In genomic region chr2:27347641-27348040, GRCh38 we compare ENCODE assay signal across 26 cellular contexts.
"Had no signal": no experiment of that assay in that cellular context is flagged by ENCODE, and none has a peak within 500 bp of the region (broad histone marks: within the 10 kb centered on the region; RNA-seq: fewer than 3 reads in every experiment).

No MANE protein-coding gene starts in this region.

- H3K9ac ChIP-seq: neural progenitor cell had no signal

- H3K9me3 ChIP-seq: lower lobe of right lung, mucosa of descending colon, thyroid gland had no signal

- ATAC-seq: activated CD4-positive, alpha-beta T cell treated with anti-CD3 and anti-CD28 coated beads for 36 hours; left lobe of liver; lower lobe of right lung; mucosa of descending colon; stimulated activated naive CD8-positive, alpha-beta T cell treated with anti-CD3 and anti-CD28 coated beads, Interleukin-15, Interleukin-2, amounts not matched to agents 100 U/mL and 50 U/mL, for 24 hours had no signal

- H3K27me3 Mint-ChIP-seq: activated B cell treated with CpG ODN at 0.5 μM for 24 hours; activated CD4-positive, alpha-beta T cell treated with anti-CD3 and anti-CD28 coated beads for 36 hours; activated naive CD4-positive, alpha-beta T cell treated with anti-CD3 and anti-CD28 coated beads, Interleukin-2, amount 10 ng/mL, durations not matched to agents 7 days and 5 days; naive B cell; progenitor cell of endocrine pancreas had no signal

- H3K27me3 ChIP-seq: hepatocyte, neural progenitor cell, thyroid gland had no signal

- H3K4me3 ChIP-seq: hepatocyte, lower lobe of right lung, mucosa of descending colon, neural progenitor cell, thyroid gland had no signal

- H3K4me3 Mint-ChIP-seq: activated B cell treated with CpG ODN at 0.5 μM for 24 hours; activated CD4-positive, alpha-beta T cell treated with anti-CD3 and anti-CD28 coated beads for 36 hours; activated naive CD4-positive, alpha-beta T cell treated with anti-CD3 and anti-CD28 coated beads, Interleukin-2, amount 10 ng/mL, durations not matched to agents 7 days and 5 days; endodermal cell; immature natural killer cell; naive B cell; neural progenitor cell had no signal

- H3K4me1 Mint-ChIP-seq: neural progenitor cell had no signal

- H3K4me1 ChIP-seq: neural progenitor cell had no signal

- H3K4me2 ChIP-seq: hepatocyte, neural progenitor cell had no signal

- H3K36me3 ChIP-seq: neural progenitor cell had no signal

- H3K27ac Mint-ChIP-seq: activated B cell treated with CpG ODN at 0.5 μM for 24 hours; activated CD4-positive, alpha-beta T cell treated with anti-CD3 and anti-CD28 coated beads for 36 hours; activated naive CD4-positive, alpha-beta T cell treated with anti-CD3 and anti-CD28 coated beads, Interleukin-2, amount 10 ng/mL, durations not matched to agents 7 days and 5 days; neural progenitor cell; progenitor cell of endocrine pancreas had no signal

- H2AFZ ChIP-seq: hepatocyte, neural progenitor cell had no signal

- DNase-seq: activated B cell treated with CpG ODN at 0.5 μM for 24 hours; activated CD4-positive, alpha-beta T cell treated with anti-CD3 and anti-CD28 coated beads for 36 hours; activated CD4-positive, alpha-beta T cell treated with anti-CD3 and anti-CD28 coated beads, Interleukin-2, amount 50 U/mL, for 48 hours; activated effector memory CD4-positive, alpha-beta T cell treated with anti-CD3 and anti-CD28 coated beads, Interleukin-2, amount 50 U/mL, for 16 hours; activated naive CD4-positive, alpha-beta T cell treated with anti-CD3 and anti-CD28 coated beads, Interleukin-2, amount 10 ng/mL, durations not matched to agents 7 days and 5 days; amygdala; cortex of kidney; endodermal cell; foreskin melanocyte; glutamatergic neuron; immature natural killer cell; lower lobe of right lung; mesendoderm; mucosa of descending colon; naive B cell; retina; stimulated activated CD4-positive, alpha-beta T cell treated with anti-CD3 and anti-CD28 coated beads, Interleukin-4, amount 100 ng/mL, for 24 hours; stimulated activated naive CD8-positive, alpha-beta T cell treated with anti-CD3 and anti-CD28 coated beads, Interleukin-15, Interleukin-2, amounts not matched to agents 100 U/mL and 50 U/mL, for 24 hours; substantia nigra; T-helper 1 cell; T-helper 9 cell; thyroid gland had no signal

- H3K27ac ChIP-seq: hepatocyte, lower lobe of right lung, neural progenitor cell had no signal

- H3K9me3 Mint-ChIP-seq: activated B cell treated with CpG ODN at 0.5 μM for 24 hours; activated naive CD4-positive, alpha-beta T cell treated with anti-CD3 and anti-CD28 coated beads, Interleukin-2, amount 10 ng/mL, durations not matched to agents 7 days and 5 days; endodermal cell; naive B cell; neural progenitor cell had no signal
